15 cellular contexts compared by ENCODE assay signal in genomic region chr22:40416267-40416570, GRCh38. TPM values are rescaled to one million over a fixed set of nuclear protein-coding genes. Genes with fewer than 3 reads are reported as not detected.
DNase-seq lines count a peak whose midpoint lies in the region; ATAC-seq and TF ChIP-seq lines count a peak whose summit lies in the region.
"Had no signal": no experiment of that assay in that cellular context is flagged by ENCODE, and none has a peak within 500 bp of the region (broad histone marks: within the 10 kb centered on the region; RNA-seq: fewer than 3 reads in every experiment).

No MANE protein-coding gene starts in this region.

- peaks cover 24% of the 10 kb centered on the region for H3K4me1 Mint-ChIP-seq in activated CD4-positive, alpha-beta T cell treated with anti-CD3 and anti-CD28 coated beads, Interleukin-2, amount 10 ng/mL, durations not matched to agents 7 days and 5 days
- peaks cover 24 to 40% (median 36%) of the 10 kb centered on the region in 3 donors for H3K4me1 Mint-ChIP-seq in T-cell
- peaks cover 28 to 33% of the 10 kb centered on the region in 2 donors for H3K4me1 Mint-ChIP-seq in effector memory CD8-positive, alpha-beta T cell (ENCODE audit: low read depth in 2 of 2)
- H3K4me1 Mint-ChIP-seq in stimulated activated naive B cell treated with anti-CD40 and anti-IgM and Interleukin-4, amounts not matched to agents 10 μg/mL and 1 μg/mL and 100 μg/mL, for 72 hours, result peaks cover 57 to 76% of the 10 kb centered on the region in 2 donors

- CTCF ChIA-PET in activated CD4-positive, alpha-beta T cell treated with anti-CD3 and anti-CD28 coated beads, Interleukin-2, amount 10 ng/mL, durations not matched to agents 7 days and 5 days (lab: Charles Lee), result interaction anchor here (1.5 to 2.2 kb wide), 3 partner anchors 9 to 17 kb away, joined by 3 to 9 read pairs (median 4); no protein-coding TSS in a partner anchor
- CTCF ChIA-PET in T-cell (lab: Charles Lee), result no interaction called here

- no peak overlapping the region for H3K4me3 ChIP-seq in Peyer's patch
- H3K4me3 ChIP-seq: A549, esophagus squamous epithelium, HAP-1 had no signal

- H3K9me3 Mint-ChIP-seq in activated CD4-positive, alpha-beta T cell treated with anti-CD3 and anti-CD28 coated beads, Interleukin-2, amount 10 ng/mL, durations not matched to agents 7 days and 5 days, result no peaks in the 10 kb centered on the region
- H3K9me3 Mint-ChIP-seq in T-cell, result no peaks in the 10 kb centered on the region
- no peaks in the 10 kb centered on the region for H3K9me3 Mint-ChIP-seq in effector memory CD8-positive, alpha-beta T cell
- H3K9me3 Mint-ChIP-seq in stimulated activated naive B cell treated with anti-CD40 and anti-IgM and Interleukin-4, amounts not matched to agents 10 μg/mL and 1 μg/mL and 100 μg/mL, for 72 hours, result no peaks in the 10 kb centered on the region

- H3K36me3 Mint-ChIP-seq in activated CD4-positive, alpha-beta T cell treated with anti-CD3 and anti-CD28 coated beads, Interleukin-2, amount 10 ng/mL, durations not matched to agents 7 days and 5 days (ENCODE audit: low read depth), result peaks cover 50% of the 10 kb centered on the region
- H3K36me3 Mint-ChIP-seq in T-cell, result peaks cover 36% of the 10 kb centered on the region
- H3K36me3 Mint-ChIP-seq in effector memory CD8-positive, alpha-beta T cell (ENCODE audit: insufficient read depth), result peaks cover 41% of the 10 kb centered on the region
- peaks cover 47 to 65% of the 10 kb centered on the region in 2 donors for H3K36me3 Mint-ChIP-seq in stimulated activated naive B cell treated with anti-CD40 and anti-IgM and Interleukin-4, amounts not matched to agents 10 μg/mL and 1 μg/mL and 100 μg/mL, for 72 hours

- H3K4me1 ChIP-seq in Peyer's patch, result peaks cover 0 to 14% (median 4%) of the 10 kb centered on the region in 4 donors
- H3K4me1 ChIP-seq: A549, HAP-1 had no signal

- TF ChIP-seq CTCF in Peyer's patch (IDR thresholded peaks at IDR 0.05), result no peak

- H3K27me3 Mint-ChIP-seq in activated CD4-positive, alpha-beta T cell treated with anti-CD3 and anti-CD28 coated beads, Interleukin-2, amount 10 ng/mL, durations not matched to agents 7 days and 5 days, result no peaks in the 10 kb centered on the region
- no peaks in the 10 kb centered on the region for H3K27me3 Mint-ChIP-seq in T-cell
- no peaks in the 10 kb centered on the region for H3K27me3 Mint-ChIP-seq in effector memory CD8-positive, alpha-beta T cell
- H3K27me3 Mint-ChIP-seq in stimulated activated naive B cell treated with anti-CD40 and anti-IgM and Interleukin-4, amounts not matched to agents 10 μg/mL and 1 μg/mL and 100 μg/mL, for 72 hours, result no peaks in the 10 kb centered on the region

- H3K27ac ChIP-seq in Peyer's patch, result peak overlapping the region in 2 of 4 donors; percentile 55 to 79
- H3K27ac ChIP-seq: A549 had no signal

- peaks cover 0 to 62% (median 0%) of the 10 kb centered on the region in 3 donors for H3K36me3 ChIP-seq in Peyer's patch

- POLR2A ChIA-PET in activated CD4-positive, alpha-beta T cell treated with anti-CD3 and anti-CD28 coated beads, Interleukin-2, amount 10 ng/mL, durations not matched to agents 7 days and 5 days (lab: Charles Lee), result interaction anchor here (0.9 kb wide), 1 partner anchor 10 kb away, joined by 4 read pairs; no protein-coding TSS in a partner anchor
- POLR2A ChIA-PET in T-cell (lab: Charles Lee), result interaction anchor here in 1 of 2 donors (0.9 kb wide), 1 partner anchor 12 kb away, joined by 3 read pairs; no protein-coding TSS in a partner anchor

- no peaks in the 10 kb centered on the region for H3K9me3 ChIP-seq in Peyer's patch
- H3K9me3 ChIP-seq: A549, esophagus squamous epithelium, HAP-1 had no signal

- ATAC-seq in T-cell (replicated peaks in 1 of 4), result no peak
- no peak for ATAC-seq in effector memory CD8-positive, alpha-beta T cell (replicated peaks)
- no peak for ATAC-seq in stimulated activated naive B cell treated with anti-CD40 and anti-IgM and Interleukin-4, amounts not matched to agents 10 μg/mL and 1 μg/mL and 100 μg/mL, for 72 hours (replicated peaks)
- ATAC-seq: A549 had no signal

- no peak for TF ChIP-seq POLR2A in Peyer's patch (IDR thresholded peaks at IDR 0.05)

- H3K27me3 ChIP-seq in Peyer's patch, result no peaks in the 10 kb centered on the region
- H3K27me3 ChIP-seq: esophagus squamous epithelium had no signal

- no peak overlapping the region for H3K4me3 Mint-ChIP-seq in activated CD4-positive, alpha-beta T cell treated with anti-CD3 and anti-CD28 coated beads, Interleukin-2, amount 10 ng/mL, durations not matched to agents 7 days and 5 days
- H3K4me3 Mint-ChIP-seq in T-cell, result peak overlapping the region in 1 of 3 donors; percentile 16
- no peak overlapping the region for H3K4me3 Mint-ChIP-seq in effector memory CD8-positive, alpha-beta T cell
- peak overlapping the region; percentile 68 to 73 for H3K4me3 Mint-ChIP-seq in stimulated activated naive B cell treated with anti-CD40 and anti-IgM and Interleukin-4, amounts not matched to agents 10 μg/mL and 1 μg/mL and 100 μg/mL, for 72 hours

- no peak for DNase-seq in activated CD4-positive, alpha-beta T cell treated with anti-CD3 and anti-CD28 coated beads, Interleukin-2, amount 10 ng/mL, durations not matched to agents 7 days and 5 days
- no peak for DNase-seq in activated CD4-positive, alpha-beta T cell treated with anti-CD3 and anti-CD28 coated beads for 48 hours
- DNase-seq in T-cell, result no peak
- DNase-seq in effector memory CD8-positive, alpha-beta T cell, result no peak
- no peak for DNase-seq in stimulated activated naive B cell treated with anti-CD40 and anti-IgM and Interleukin-4, amounts not matched to agents 10 μg/mL and 1 μg/mL and 100 μg/mL, for 72 hours
- DNase-seq in Peyer's patch, result no peak
- DNase-seq in HuH-7 (ENCODE audit: low spot score), result no peak
- no peak for DNase-seq in NCI-H1694 (lab: John Stamatoyannopoulos, UW)
- DNase-seq: activated CD4-positive, alpha-beta T cell treated with anti-CD3 and anti-CD28 coated beads, Interleukin-2, amount 50 U/mL, for 48 hours; esophagus squamous epithelium; NCI-H2029 treated with DMSO at 0.1 percent for 48 hours; RPMI8226; stimulated activated naive CD4-positive, alpha-beta T cell treated with Interleukin-2 at 50 U/mL for 16 hours had no signal

- H3K27ac Mint-ChIP-seq in activated CD4-positive, alpha-beta T cell treated with anti-CD3 and anti-CD28 coated beads, Interleukin-2, amount 10 ng/mL, durations not matched to agents 7 days and 5 days, result peak overlapping the region; percentile 78
- H3K27ac Mint-ChIP-seq in T-cell, result peak overlapping the region; percentile 89 to 96
- H3K27ac Mint-ChIP-seq in effector memory CD8-positive, alpha-beta T cell, result peak overlapping the region; percentile 73 to 78
- H3K27ac Mint-ChIP-seq in stimulated activated naive B cell treated with anti-CD40 and anti-IgM and Interleukin-4, amounts not matched to agents 10 μg/mL and 1 μg/mL and 100 μg/mL, for 72 hours, result peak overlapping the region; percentile 95

RNA-seq across cellular contexts. Expression of gene SGSM3, which starts 45.8 kb away (rescaled TPM):
- total RNA-seq in activated CD4-positive, alpha-beta T cell treated with anti-CD3 and anti-CD28 coated beads, Interleukin-2, amount 10 ng/mL, durations not matched to agents 7 days and 5 days, result 10 to 100 TPM; 79.6 to 92.4 TPM
- total RNA-seq in T-cell, result 100 to 1,000 TPM in 3 of 5 donors, 10 to 100 TPM in 2; 89.4 to 116 (median 101) TPM
- 100 to 1,000 TPM in 3 of 4 donors, 10 to 100 TPM in 1; 82.0 to 268 (median 159) TPM for total RNA-seq in Peyer's patch

Comparison
In these comparisons a context has a peak if more than half of its experiments do, and no peak if none do; other contexts are left out.
1. H3K4me3 Mint-ChIP-seq: peak in stimulated activated naive B cell treated with anti-CD40 and anti-IgM and Interleukin-4, amounts not matched to agents 10 μg/mL and 1 μg/mL and 100 μg/mL, for 72 hours (2 of 2); none in activated CD4-positive, alpha-beta T cell treated with anti-CD3 and anti-CD28 coated beads, Interleukin-2, amount 10 ng/mL, durations not matched to agents 7 days and 5 days (single experiment) and effector memory CD8-positive, alpha-beta T cell (0 of 2).
2. Peak in every context shown above with its lines, with median percentiles within 50 percentile points of each other: H3K27ac Mint-ChIP-seq.